1 cellular context compared by ENCODE assay signal in the genomic region with DNA sequence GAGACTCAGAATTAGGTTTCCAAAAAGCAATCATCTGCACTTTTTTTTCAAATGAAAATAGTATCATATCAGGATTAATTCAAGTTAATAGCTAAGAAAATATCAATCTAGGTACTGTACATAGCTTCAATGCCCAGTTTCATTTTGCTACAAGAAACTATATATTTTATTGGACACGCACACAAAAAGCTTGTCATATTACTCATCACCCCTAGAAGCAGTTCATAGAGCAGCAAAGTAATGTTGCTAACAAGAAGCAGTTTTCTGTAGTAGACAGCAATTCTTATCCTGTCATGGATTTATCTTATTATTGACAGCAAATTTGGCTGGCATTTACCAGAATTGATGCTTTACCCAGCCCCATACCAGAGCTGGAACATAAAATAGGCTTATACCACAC.
TF ChIP-seq lines count a peak whose summit lies in the region.

No MANE protein-coding gene starts in this region.

TF ChIP-seq in HepG2, 621 proteins besides CTCF, POLR2A, EP300 and RAD21:
- TF ChIP-seq, protein P1, sequence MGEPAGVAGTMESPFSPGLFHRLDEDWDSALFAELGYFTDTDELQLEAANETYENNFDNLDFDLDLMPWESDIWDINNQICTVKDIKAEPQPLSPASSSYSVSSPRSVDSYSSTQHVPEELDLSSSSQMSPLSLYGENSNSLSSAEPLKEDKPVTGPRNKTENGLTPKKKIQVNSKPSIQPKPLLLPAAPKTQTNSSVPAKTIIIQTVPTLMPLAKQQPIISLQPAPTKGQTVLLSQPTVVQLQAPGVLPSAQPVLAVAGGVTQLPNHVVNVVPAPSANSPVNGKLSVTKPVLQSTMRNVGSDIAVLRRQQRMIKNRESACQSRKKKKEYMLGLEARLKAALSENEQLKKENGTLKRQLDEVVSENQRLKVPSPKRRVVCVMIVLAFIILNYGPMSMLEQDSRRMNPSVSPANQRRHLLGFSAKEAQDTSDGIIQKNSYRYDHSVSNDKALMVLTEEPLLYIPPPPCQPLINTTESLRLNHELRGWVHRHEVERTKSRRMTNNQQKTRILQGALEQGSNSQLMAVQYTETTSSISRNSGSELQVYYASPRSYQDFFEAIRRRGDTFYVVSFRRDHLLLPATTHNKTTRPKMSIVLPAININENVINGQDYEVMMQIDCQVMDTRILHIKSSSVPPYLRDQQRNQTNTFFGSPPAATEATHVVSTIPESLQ (CRISPR knock-in tag; conservative IDR thresholded peaks at IDR 0.05), result no peak
- TF ChIP-seq CREB1 (IDR thresholded peaks at IDR 0.05) (0 out of 2 replicates have a peak, but pooled peaks have one; percentile 6), CREB1 (CRISPR knock-in tag; IDR thresholded peaks at IDR 0.05) (no peak), ZNF263 (CRISPR knock-in tag; IDR thresholded peaks at IDR 0.05) (no peak)
